Comparison of ENCODE assay signal across 21 cellular contexts in the genomic region with DNA sequence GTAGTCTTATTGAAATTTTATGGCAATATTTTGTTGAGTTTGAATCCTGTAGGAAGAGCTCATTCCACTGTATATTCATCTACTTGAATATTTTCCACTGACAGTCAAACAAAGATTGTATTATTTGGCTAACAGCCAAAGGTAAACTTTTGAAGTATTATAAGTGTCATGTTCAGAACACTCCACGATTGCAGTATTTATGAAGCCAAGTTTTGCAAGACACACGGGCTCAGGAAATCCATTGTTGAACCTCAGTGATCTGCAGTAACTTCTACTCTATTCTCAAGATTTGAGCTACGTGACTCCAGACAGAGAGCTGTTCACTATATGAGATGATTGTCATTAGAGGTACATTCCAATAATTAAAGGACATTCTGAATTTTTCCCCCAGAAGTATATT.
DNase-seq lines count a peak whose midpoint lies in the region; TF ChIP-seq lines count a peak whose summit lies in the region.
"Had no signal": no experiment of that assay in that cellular context is flagged by ENCODE, and none has a peak within 500 bp of the region (broad histone marks: within the 10 kb centered on the region; RNA-seq: fewer than 3 reads in every experiment).

No MANE protein-coding gene starts in this region.

- H3K36me3 ChIP-seq in brain microvascular endothelial cell (replicated peaks), result no peaks in the 10 kb centered on the region

- peak; percentile 52 for DNase-seq in NCI-H510A treated with DMSO at 0.1 percent for 48 hours (lab: John Stamatoyannopoulos, UW)
- no peak for DNase-seq in NCI-H510A (lab: John Stamatoyannopoulos, UW)
- peak; percentile 9 for DNase-seq in brain microvascular endothelial cell
- DNase-seq in iris pigment epithelial cell (ENCODE audit: low read depth), result peak; percentile 0
- peak; percentile 28 for DNase-seq in smooth muscle cell of the brain vasculature (ENCODE audit: low read depth, low spot score)
- DNase-seq in HPDE6-E6E7 (ENCODE audit: extremely low spot score), result no peak
- no peak for DNase-seq in activated CD4-positive, alpha-beta T cell treated with anti-CD3 and anti-CD28 coated beads, Interleukin-2, amount 10 ng/mL, durations not matched to agents 24 days and 14 days
- no peak for DNase-seq in stimulated activated CD4-positive, alpha-beta T cell treated with anti-CD3 and anti-CD28 coated beads, Interleukin-4, amount 100 ng/mL, for 4 hours
- DNase-seq: AML-193; C1 segment of cervical spinal cord; Calu3; CD8-positive, alpha-beta T cell; Kasumi-1; MM.1S; NCI-H1048; NCI-H1436 treated with DMSO at 0.1 percent for 48 hours; NCI-H2029; NCI-H2171; NCI-H345; SIG-M5; SK-N-SH had no signal

- in situ Hi-C loops in brain microvascular endothelial cell (cut with HindIII; ENCODE audit: low pct_ligation_motif_present, low sequenced_read_pairs), result no loop called here

- H3K27ac ChIP-seq in brain microvascular endothelial cell, result no peak overlapping the region

- H3K4me3 ChIP-seq in brain microvascular endothelial cell (ENCODE audit: low read depth, low read length), result no peak overlapping the region

- H3K36me3 Mint-ChIP-seq in activated CD4-positive, alpha-beta T cell treated with anti-CD3 and anti-CD28 coated beads, Interleukin-2, amount 10 ng/mL, durations not matched to agents 24 days and 14 days (ENCODE audit: low read depth), result no peaks in the 10 kb centered on the region
- H3K36me3 Mint-ChIP-seq: CD8-positive, alpha-beta T cell had no signal

- no peaks in the 10 kb centered on the region for H3K27me3 ChIP-seq in brain microvascular endothelial cell (replicated peaks)

- H3K4me3 Mint-ChIP-seq in activated CD4-positive, alpha-beta T cell treated with anti-CD3 and anti-CD28 coated beads, Interleukin-2, amount 10 ng/mL, durations not matched to agents 24 days and 14 days, result no peak overlapping the region
- H3K4me3 Mint-ChIP-seq: CD8-positive, alpha-beta T cell had no signal

- no peaks in the 10 kb centered on the region for H3K4me1 Mint-ChIP-seq in activated CD4-positive, alpha-beta T cell treated with anti-CD3 and anti-CD28 coated beads, Interleukin-2, amount 10 ng/mL, durations not matched to agents 24 days and 14 days

- no peaks in the 10 kb centered on the region for H3K27me3 Mint-ChIP-seq in activated CD4-positive, alpha-beta T cell treated with anti-CD3 and anti-CD28 coated beads, Interleukin-2, amount 10 ng/mL, durations not matched to agents 24 days and 14 days

- intact Hi-C loops in activated CD4-positive, alpha-beta T cell treated with anti-CD3 and anti-CD28 coated beads, Interleukin-2, amount 10 ng/mL, durations not matched to agents 24 days and 14 days (cut with micrococcal nuclease), result no loop called here

- H3K27ac Mint-ChIP-seq in activated CD4-positive, alpha-beta T cell treated with anti-CD3 and anti-CD28 coated beads, Interleukin-2, amount 10 ng/mL, durations not matched to agents 24 days and 14 days, result no peak overlapping the region
- H3K27ac Mint-ChIP-seq: CD8-positive, alpha-beta T cell had no signal

- no peak for TF ChIP-seq CTCF in brain microvascular endothelial cell (IDR thresholded peaks at IDR 0.05; ENCODE audit: low read depth, low read length, missing control alignments)

- H3K9me3 Mint-ChIP-seq in activated CD4-positive, alpha-beta T cell treated with anti-CD3 and anti-CD28 coated beads, Interleukin-2, amount 10 ng/mL, durations not matched to agents 24 days and 14 days, result no peaks in the 10 kb centered on the region

Comparison
In these comparisons a context has a peak if more than half of its experiments do, and no peak if none do; other contexts are left out.
1. DNase-seq: peak in NCI-H510A treated with DMSO at 0.1 percent for 48 hours (single experiment), brain microvascular endothelial cell (single experiment), iris pigment epithelial cell (single experiment) and smooth muscle cell of the brain vasculature (single experiment); none in NCI-H510A (single experiment), HPDE6-E6E7 (single experiment), activated CD4-positive, alpha-beta T cell treated with anti-CD3 and anti-CD28 coated beads, Interleukin-2, amount 10 ng/mL, durations not matched to agents 24 days and 14 days (single experiment) and stimulated activated CD4-positive, alpha-beta T cell treated with anti-CD3 and anti-CD28 coated beads, Interleukin-4, amount 100 ng/mL, for 4 hours (0 of 2).